14 cellular contexts compared by ENCODE assay signal in the genomic region with DNA sequence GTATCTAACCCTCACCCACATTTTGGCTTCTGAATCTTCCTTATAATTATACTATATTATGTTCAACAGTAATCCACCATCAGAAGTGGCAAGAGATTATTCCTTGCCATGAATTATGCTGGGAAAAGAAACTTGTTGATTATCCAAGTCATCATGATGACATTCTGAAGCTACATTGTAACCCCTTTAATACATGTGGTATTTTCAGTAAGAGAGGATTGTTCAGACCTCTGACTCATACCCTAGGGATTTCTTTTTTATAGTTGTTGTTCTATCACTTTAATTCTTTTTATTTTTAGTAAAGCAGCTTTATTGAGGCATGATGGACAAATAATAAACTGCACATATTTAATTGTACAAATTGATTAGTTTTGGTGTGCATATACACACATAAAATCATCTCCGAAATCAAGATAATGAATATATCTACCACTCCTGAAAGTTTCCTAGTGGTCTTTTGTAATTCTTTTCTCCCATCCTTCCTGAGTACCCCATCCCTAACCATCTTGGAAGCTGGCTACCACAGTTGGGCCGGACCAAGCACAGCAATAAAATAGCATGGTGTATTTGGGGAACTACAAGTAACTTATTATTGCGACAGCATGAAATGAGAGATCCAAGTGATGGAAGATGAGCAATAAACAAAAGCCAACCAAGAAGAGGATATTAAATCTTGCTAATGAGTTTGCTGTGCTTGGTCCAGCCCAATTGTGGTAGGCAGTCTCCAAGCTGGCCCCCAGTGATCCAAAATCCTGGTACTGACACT.
DNase-seq lines count a peak whose midpoint lies in the region; ATAC-seq and TF ChIP-seq lines count a peak whose summit lies in the region.
"Had no signal": no experiment of that assay in that cellular context is flagged by ENCODE, and none has a peak within 500 bp of the region (broad histone marks: within the 10 kb centered on the region; RNA-seq: fewer than 3 reads in every experiment).

No MANE protein-coding gene starts in this region.

- peak; percentile 20 for DNase-seq in AG10803 (ENCODE audit: low read depth)
- peak; percentile 51 for DNase-seq in HT1080 (ENCODE audit: low read depth)
- DNase-seq in choroid plexus epithelial cell (ENCODE audit: low read depth): peak; percentile 59
- peak; percentile 55 for DNase-seq in myocyte (ENCODE audit: low read depth)
- DNase-seq in activated naive CD4-positive, alpha-beta T cell treated with anti-CD3 and anti-CD28 coated beads, Interleukin-2, amount 50 U/mL, for 16 hours: no peak
- no peak for DNase-seq in GM13977 (ENCODE audit: low spot score)
- DNase-seq: activated CD4-positive, alpha-beta memory T cell treated with anti-CD3 and anti-CD28 coated beads, Interleukin-2, amount 10 ng/mL, durations not matched to agents 7 days and 5 days; activated T-cell treated with anti-CD3 and anti-CD28 coated beads, Interleukin-2, amount 50 U/mL, for 72 hours; NCI-H1105 treated with DMSO at 0.1 percent for 48 hours; psoas muscle; SW 1271 had no signal

- in situ Hi-C loops in GM13977 (cut with MboI; ENCODE audit: low pct_unique_long_range_greater_than_20kb, low sequenced_read_pairs, unreplicated experiment): no loop called here

- ATAC-seq in HG03025 (IDR thresholded peaks at IDR 0.05; ENCODE audit: low FRiP score, unreplicated experiment) (no peak), HG03378 (IDR thresholded peaks at IDR 0.05; ENCODE audit: unreplicated experiment) (no peak)
- ATAC-seq: activated T-cell treated with anti-CD3 and anti-CD28 coated beads, Interleukin-2, amount 50 U/mL, for 72 hours; K562; psoas muscle had no signal

- H3K4me3 ChIP-seq in AG10803 (ENCODE audit: low read length): no peak overlapping the region
- no peak overlapping the region for H3K4me3 ChIP-seq in choroid plexus epithelial cell (ENCODE audit: low read depth, low read length)
- H3K4me3 ChIP-seq: K562, psoas muscle had no signal

- TF ChIP-seq CTCF in AG10803 (conservative IDR thresholded peaks at IDR 0.05; ENCODE audit: low read length) (no peak), choroid plexus epithelial cell (conservative IDR thresholded peaks at IDR 0.05; ENCODE audit: low read depth, low read length) (no peak), GM13977 (IDR thresholded peaks at IDR 0.05; ENCODE audit: extremely low read depth, insufficient read depth, missing control alignments) (no peak)

Comparison
In these comparisons a context has a peak if more than half of its experiments do, and no peak if none do; other contexts are left out.
1. DNase-seq: peak in AG10803 (single experiment), HT1080 (single experiment), choroid plexus epithelial cell (single experiment) and myocyte (single experiment); none in activated naive CD4-positive, alpha-beta T cell treated with anti-CD3 and anti-CD28 coated beads, Interleukin-2, amount 50 U/mL, for 16 hours (single experiment) and GM13977 (single experiment).